9 cellular contexts compared by ENCODE assay signal in the genomic region with DNA sequence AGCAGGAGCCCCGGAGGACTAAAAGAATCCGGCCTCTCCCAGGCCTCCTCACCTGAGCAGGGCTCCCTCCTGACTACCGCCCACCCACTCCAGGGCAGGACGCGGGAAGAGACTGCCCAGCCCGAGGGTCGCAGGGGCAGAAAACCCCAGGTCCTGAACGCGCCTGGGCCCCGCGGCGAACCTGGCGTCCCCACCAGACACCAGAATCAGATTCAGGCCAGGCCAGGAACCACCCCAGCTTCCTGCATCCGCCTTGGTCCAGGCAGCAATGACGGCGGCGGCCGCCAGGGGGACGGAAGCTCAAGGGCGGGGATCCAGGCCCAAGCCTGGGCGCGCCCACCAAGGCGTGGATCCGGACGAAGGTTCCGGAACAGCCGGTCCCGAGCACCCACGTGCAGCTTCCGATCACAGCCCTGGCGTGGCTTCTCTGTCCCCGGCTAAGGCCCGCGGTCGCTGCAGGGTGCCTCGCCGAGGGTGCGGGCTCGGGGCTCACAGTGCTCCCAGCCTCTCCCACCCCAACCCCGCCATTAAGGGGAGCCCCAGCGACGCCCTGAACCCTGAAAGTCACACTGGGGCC. TPM values are rescaled to one million over a fixed set of nuclear protein-coding genes. Genes with fewer than 3 reads are reported as not detected.
DNase-seq lines count a peak whose midpoint lies in the region; ATAC-seq and TF ChIP-seq lines count a peak whose summit lies in the region.
"Had no signal": no experiment of that assay in that cellular context is flagged by ENCODE, and none has a peak within 500 bp of the region (broad histone marks: within the 10 kb centered on the region; RNA-seq: fewer than 3 reads in every experiment).

No MANE protein-coding gene starts in this region.

- ATAC-seq in HG03175 (IDR thresholded peaks at IDR 0.05; ENCODE audit: unreplicated experiment) (peak; percentile 78), GM19328 (IDR thresholded peaks at IDR 0.05; ENCODE audit: unreplicated experiment) (no peak)

- in situ Hi-C loops in GM13976 (cut with MboI; ENCODE audit: low sequenced_read_pairs, unreplicated experiment), result no loop called here

- H3K27ac ChIP-seq in cingulate gyrus (ENCODE audit: low read depth, low read length), result peak overlapping the region; percentile 29

- DNase-seq in GM13976 (ENCODE audit: low spot score) (peak; percentile 91), left kidney (ENCODE audit: low read depth, low spot score) (peak; percentile 91), A172 (ENCODE audit: low spot score) (no peak)
- DNase-seq in activated CD4-positive, alpha-beta T cell treated with anti-CD3 and anti-CD28 coated beads for 48 hours, result peak; percentile 93
- DNase-seq in stimulated activated CD4-positive, alpha-beta T cell treated with anti-CD3 and anti-CD28 coated beads, Interleukin-1b, Interleukin-23, amount 100 ng/mL, for 48 hours, result peak; percentile 88

- peak; percentile 67 for TF ChIP-seq CTCF in GM13976 (IDR thresholded peaks at IDR 0.05; ENCODE audit: borderline replicate concordance, control extremely low read depth, extremely low read depth, insufficient read depth, missing control alignments)

RNA-seq across cellular contexts. Expression of a gene that starts 3.6 kb away (rescaled TPM):
- not detected in 2 replicates for total RNA-seq in A172 (2014; rRNA removed; shearing (Covaris generic))
- total RNA-seq: urinary bladder had no signal

RNA-seq across cellular contexts. Expression of a gene that starts 19.3 kb away (rescaled TPM):
- not detected in 2 replicates for total RNA-seq in A172 (2014; rRNA removed; shearing (Covaris generic))

RNA-seq across cellular contexts. Expression of a gene that starts 25.4 kb away (rescaled TPM):
- total RNA-seq in A172 (2014; rRNA removed; shearing (Covaris generic)), result not detected in 2 replicates

RNA-seq across cellular contexts. Expression of a gene that starts 43.0 kb away (rescaled TPM):
- total RNA-seq in A172 (2014; rRNA removed; shearing (Covaris generic)), result not detected in 2 replicates
